5 cellular contexts compared by ENCODE assay signal in genomic region chr17:63911657-63912100, GRCh38. TPM values are rescaled to one million over a fixed set of nuclear protein-coding genes. Genes with fewer than 3 reads are reported as not detected.
DNase-seq lines count a peak whose midpoint lies in the region; ATAC-seq and TF ChIP-seq lines count a peak whose summit lies in the region.

No MANE protein-coding gene starts in this region.

- no peak overlapping the region for H2AK9ac ChIP-seq in IMR-90 (replicated peaks; ENCODE audit: low read depth, low read length, poor library complexity)

- peak; percentile 51 for TF ChIP-seq RAD21 in IMR-90 (IDR thresholded peaks at IDR 0.05; ENCODE audit: low read length)

- H3K9me3 ChIP-seq in IMR-90 (ENCODE audit: control insufficient read depth, insufficient read depth, low read length) = no peaks in the 10 kb centered on the region
- no peaks in the 10 kb centered on the region for H3K9me3 ChIP-seq in fibroblast of lung (ENCODE audit: control insufficient read depth, insufficient read depth, low read depth, low read length)

- dilution Hi-C loops in IMR-90 (cut with HindIII; ENCODE audit: low sequenced_read_pairs, unreplicated experiment) = no loop called here

- TF ChIP-seq POLR2A in IMR-90 (IDR thresholded peaks at IDR 0.05; ENCODE audit: low read depth, low read length) = no peak

- in situ Hi-C loops in IMR-90 (cut with MboI; ENCODE audit: low sequenced_read_pairs) = loop anchor here (10.0 kb wide), 2 partner anchors 113 to 373 kb away; partner anchors contain the start of gene ICAM2

- H4K20me1 ChIP-seq in IMR-90 (ENCODE audit: insufficient read depth, low read length) (no peaks in the 10 kb centered on the region), fibroblast of lung (ENCODE audit: control insufficient read depth, extremely low read depth, insufficient read depth, low read length) (no peaks in the 10 kb centered on the region)

- CTCF ChIA-PET in IMR-90 (lab: Yijun Ruan, JAX) = interaction anchor here (1.0 to 1.5 kb wide), 2 partner anchors 79 to 235 kb away, joined by 3 read pairs; no protein-coding TSS in a partner anchor

- no CpG with 5 or more reads among the region's 8 CpGs for WGBS in IMR-90 (ENCODE audit: extremely low coverage in 2 of 2, insufficient read length in 1 of 2), 2 experiments

- no TSS peak for BruUV-seq in IMR-90 (replicated peaks; lab: Mats Ljungman, UMichigan)

- no peak overlapping the region for H2BK15ac ChIP-seq in IMR-90 (ENCODE audit: low read depth, low read length)

- no peak overlapping the region for H4K91ac ChIP-seq in IMR-90 (ENCODE audit: insufficient read depth, low read depth, low read length)

- H3K27ac ChIP-seq in IMR-90 (ENCODE audit: insufficient read depth, low read length) (no peak overlapping the region), fibroblast of lung (ENCODE audit: insufficient read depth, low read length) (no peak overlapping the region)

- H3K4me1 ChIP-seq in IMR-90 (ENCODE audit: control insufficient read depth, insufficient read depth, low read length) = no peaks in the 10 kb centered on the region
- no peaks in the 10 kb centered on the region for H3K4me1 ChIP-seq in fibroblast of lung (ENCODE audit: control insufficient read depth, extremely low read depth, insufficient read depth, low read length)

- no peaks in the 10 kb centered on the region for H3K79me1 ChIP-seq in IMR-90 (ENCODE audit: low read depth in 1 of 2, low read length in 2 of 2)

- no peak overlapping the region for H3K23ac ChIP-seq in IMR-90 (ENCODE audit: low read depth, low read length)

- no peak overlapping the region for H3K4ac ChIP-seq in IMR-90 (ENCODE audit: low read depth, low read length)

- no peak overlapping the region; the same call in 1 of the 2 replicates for H2AK5ac ChIP-seq in IMR-90 (ENCODE audit: low read depth, low read length)

- TF ChIP-seq CTCF in IMR-90 (conservative IDR thresholded peaks at IDR 0.05; ENCODE audit: low read depth, low read length) (peak; percentile 57), fibroblast of lung (conservative IDR thresholded peaks at IDR 0.05 in 1 of 2, IDR thresholded peaks at IDR 0.05 in 1 of 2; ENCODE audit: low read depth in 1 of 2, low read length in 2 of 2) (peak; percentile 57 to 72)

- intact Hi-C loops in IMR-90 (cut with micrococcal nuclease) = loop anchor here (10.0 kb wide), 1 partner anchor 373 kb away; no protein-coding TSS in a partner anchor

- H3K14ac ChIP-seq in IMR-90 (replicated peaks; ENCODE audit: low read depth, low read length) = no peak overlapping the region

- H3K27me3 ChIP-seq in IMR-90 (ENCODE audit: control insufficient read depth, insufficient read depth, low read length) = peaks cover 45% of the 10 kb centered on the region
- H3K27me3 ChIP-seq in fibroblast of lung (ENCODE audit: control insufficient read depth, insufficient read depth, low read length) = peaks cover 3% of the 10 kb centered on the region

- H3K4me2 ChIP-seq in IMR-90 (ENCODE audit: low read depth, low read length) (no peak overlapping the region), fibroblast of lung (ENCODE audit: extremely low read depth, insufficient read depth, low read length) (no peak overlapping the region)

- ATAC-seq in IMR-90 (ENCODE audit: low read depth) = peak; percentile 87

- H2BK5ac ChIP-seq in IMR-90 (ENCODE audit: low read depth, low read length, poor library complexity, severe bottlenecking) = no peak overlapping the region

- H3K18ac ChIP-seq in IMR-90 (ENCODE audit: low read depth, low read length) = no peak overlapping the region

- no peaks in the 10 kb centered on the region for H3K36me3 ChIP-seq in IMR-90 (ENCODE audit: control insufficient read depth, insufficient read depth, low read length)
- no peaks in the 10 kb centered on the region for H3K36me3 ChIP-seq in fibroblast of lung (ENCODE audit: control insufficient read depth, insufficient read depth, low read length)

- H4K8ac ChIP-seq in IMR-90 (ENCODE audit: low read depth in 2 of 2, low read length in 2 of 2) = no peak overlapping the region

- H3K56ac ChIP-seq in IMR-90 (ENCODE audit: extremely low read depth, insufficient read depth, low read length) = no peak overlapping the region

- peak; percentile 8 for DNase-seq in IMR-90
- peak; percentile 43 for DNase-seq in activated CD4-positive, alpha-beta T cell treated with anti-CD3 and anti-CD28 coated beads for 1 hour
- DNase-seq in fibroblast of lung (ENCODE audit: low read depth in 2 of 2) = peak; percentile 4 to 5
- peak; percentile 64 for DNase-seq in stimulated activated CD4-positive, alpha-beta T cell treated with anti-CD3 and anti-CD28 coated beads, Interleukin-4, amount 100 ng/mL, for 1 hour
- DNase-seq in NCI-H146 (lab: John Stamatoyannopoulos, UW) = no peak

- no peaks in the 10 kb centered on the region for H3K79me2 ChIP-seq in fibroblast of lung (ENCODE audit: control insufficient read depth, insufficient read depth, low read length)

- H4K5ac ChIP-seq in IMR-90 (ENCODE audit: low read depth, low read length) = no peak overlapping the region

- H2AFZ ChIP-seq in IMR-90 (replicated peaks; ENCODE audit: low read length, poor library complexity) = no peak overlapping the region
- H2AFZ ChIP-seq in fibroblast of lung (ENCODE audit: low read length) = no peak overlapping the region

- POLR2A ChIA-PET in IMR-90 (lab: Charles Lee; ENCODE audit: unreplicated experiment) = no interaction called here

- no peak overlapping the region for H2BK20ac ChIP-seq in IMR-90 (ENCODE audit: low read depth, low read length)

- H3K9ac ChIP-seq in IMR-90 (ENCODE audit: low read depth, low read length) = no peak overlapping the region
- H3K9ac ChIP-seq in fibroblast of lung (ENCODE audit: insufficient read depth, low read length) = no peak overlapping the region

- no peak overlapping the region for H2BK120ac ChIP-seq in IMR-90 (ENCODE audit: low read depth, low read length)

- no peaks in the 10 kb centered on the region for H3K9me1 ChIP-seq in IMR-90 (ENCODE audit: insufficient read depth, low read length)

- H3K4me3 ChIP-seq in IMR-90 (ENCODE audit: insufficient read depth, low read depth, low read length) (no peak overlapping the region), fibroblast of lung (replicated peaks in 1 of 4; ENCODE audit: control extremely low read depth in 1 of 4, insufficient read depth in 1 of 4, low read depth in 3 of 4, low read length in 4 of 4) (no peak overlapping the region)

TF ChIP-seq in IMR-90, 13 proteins besides CTCF, POLR2A, EP300 and RAD21:
- TF ChIP-seq, protein P1, sequence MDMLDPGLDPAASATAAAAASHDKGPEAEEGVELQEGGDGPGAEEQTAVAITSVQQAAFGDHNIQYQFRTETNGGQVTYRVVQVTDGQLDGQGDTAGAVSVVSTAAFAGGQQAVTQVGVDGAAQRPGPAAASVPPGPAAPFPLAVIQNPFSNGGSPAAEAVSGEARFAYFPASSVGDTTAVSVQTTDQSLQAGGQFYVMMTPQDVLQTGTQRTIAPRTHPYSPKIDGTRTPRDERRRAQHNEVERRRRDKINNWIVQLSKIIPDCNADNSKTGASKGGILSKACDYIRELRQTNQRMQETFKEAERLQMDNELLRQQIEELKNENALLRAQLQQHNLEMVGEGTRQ (IDR thresholded peaks at IDR 0.05; ENCODE audit: low read depth, low read length) = no peak
- TF ChIP-seq SMC3 (IDR thresholded peaks at IDR 0.05; ENCODE audit: low read depth, low read length) = peak; percentile 16; the same call in 1 of the 2 replicates
- TF ChIP-seq MAZ (IDR thresholded peaks at IDR 0.05; ENCODE audit: borderline replicate concordance, low read depth, low read length) = peak; percentile 48; the same call in 1 of the 2 replicates
- no peak for TF ChIP-seq NFE2L2 (IDR thresholded peaks at IDR 0.05; ENCODE audit: low read depth, low read length)
TF ChIP-seq in IMR-90: peak in this region for 2.

RNA-seq across cellular contexts. Expression of gene CSHL1, which starts 0.6 kb away (rescaled TPM):
- total RNA-seq in IMR-90 (2012; rRNA removed) (not detected in 2 replicates), fibroblast of lung (not detected in 2 replicates)
- polyA plus RNA-seq in IMR-90 (2012; rRNA removed) (not detected in 2 replicates), fibroblast of lung (not detected in 2 replicates)
- not detected in 2 replicates for polyA plus RNA-seq in IMR-90 (2012; cell fraction: cytosol; rRNA removed)
- polyA plus RNA-seq in IMR-90 (2012; cell fraction: nucleus; rRNA removed; ENCODE audit: low replicate concordance) = not detected in 2 replicates
- not detected in 2 replicates for polyA plus RNA-seq in fibroblast of lung (2012)
- polyA minus RNA-seq in fibroblast of lung (ENCODE audit: low replicate concordance) = not detected in 2 replicates

RNA-seq across cellular contexts. Expression of gene GH1, which starts 7.0 kb away (rescaled TPM):
- total RNA-seq in IMR-90 (2012; rRNA removed) (not detected in 2 replicates), fibroblast of lung (not detected in 2 replicates)
- polyA plus RNA-seq in IMR-90 (2012; rRNA removed) (not detected in 2 replicates), fibroblast of lung (not detected in 2 replicates)
- not detected in 2 replicates for polyA plus RNA-seq in IMR-90 (2012; cell fraction: cytosol; rRNA removed)
- polyA plus RNA-seq in IMR-90 (2012; cell fraction: nucleus; rRNA removed; ENCODE audit: low replicate concordance) = not detected in 2 replicates
- polyA plus RNA-seq in fibroblast of lung (2012) = not detected in 2 replicates
- not detected in 2 replicates for polyA minus RNA-seq in fibroblast of lung (ENCODE audit: low replicate concordance)

RNA-seq across cellular contexts. Expression of gene CSH1, which starts 15.3 kb away (rescaled TPM):
- not detected in 2 replicates for total RNA-seq in IMR-90 (2012; rRNA removed)
- polyA plus RNA-seq in IMR-90 (2012; rRNA removed) = not detected in 2 replicates
- polyA plus RNA-seq in IMR-90 (2012; cell fraction: cytosol; rRNA removed) = not detected in 2 replicates
- not detected in 2 replicates for polyA plus RNA-seq in IMR-90 (2012; cell fraction: nucleus; rRNA removed; ENCODE audit: low replicate concordance)
- not detected in 2 replicates for total RNA-seq in fibroblast of lung
- not detected in 2 replicates for polyA plus RNA-seq in fibroblast of lung
- not detected in 2 replicates for polyA plus RNA-seq in fibroblast of lung (2012)
- not detected in 2 replicates for polyA minus RNA-seq in fibroblast of lung (ENCODE audit: low replicate concordance)

RNA-seq across cellular contexts. Expression of gene CD79B, which starts 20.5 kb away (rescaled TPM):
- total RNA-seq in IMR-90 (2012; rRNA removed) (not detected in 2 replicates), fibroblast of lung (0.17 and 0.26 TPM in 2 replicates)
- polyA plus RNA-seq in IMR-90 (2012; rRNA removed) (not detected in 2 replicates), fibroblast of lung (0.72 TPM in 1 of 2 replicates, not detected in the other)
- polyA plus RNA-seq in IMR-90 (2012; cell fraction: cytosol; rRNA removed) = not detected in 2 replicates
- not detected in 2 replicates for polyA plus RNA-seq in IMR-90 (2012; cell fraction: nucleus; rRNA removed; ENCODE audit: low replicate concordance)
- polyA plus RNA-seq in fibroblast of lung (2012) = 0.36 TPM in 1 of 2 replicates, not detected in the other
- polyA minus RNA-seq in fibroblast of lung (ENCODE audit: low replicate concordance) = not detected in 2 replicates

RNA-seq across cellular contexts. Expression of gene GH2, which starts 29.9 kb away (rescaled TPM):
- not detected in 2 replicates for total RNA-seq in IMR-90 (2012; rRNA removed)
- polyA plus RNA-seq in IMR-90 (2012; rRNA removed) = not detected in 2 replicates
- polyA plus RNA-seq in IMR-90 (2012; cell fraction: cytosol; rRNA removed) = not detected in 2 replicates
- polyA plus RNA-seq in IMR-90 (2012; cell fraction: nucleus; rRNA removed; ENCODE audit: low replicate concordance) = not detected in 2 replicates
- total RNA-seq in fibroblast of lung = not detected in 2 replicates
- polyA plus RNA-seq in fibroblast of lung = not detected in 2 replicates
- not detected in 2 replicates for polyA plus RNA-seq in fibroblast of lung (2012)
- polyA minus RNA-seq in fibroblast of lung (ENCODE audit: low replicate concordance) = not detected in 2 replicates
